ENCODE assay signal across 15 cellular contexts in genomic region chr2:12222561-12222960, GRCh38.
"Had no signal": no experiment of that assay in that cellular context is flagged by ENCODE, and none has a peak within 500 bp of the region (broad histone marks: within the 10 kb centered on the region; RNA-seq: fewer than 3 reads in every experiment).

No MANE protein-coding gene starts in this region.

- H3K27me3 ChIP-seq: heart left ventricle, pancreas had no signal

- ATAC-seq: effector memory CD8-positive, alpha-beta T cell; heart left ventricle; left colon; pancreas; right cardiac atrium had no signal

- H3K4me1 ChIP-seq: pancreas had no signal

- DNase-seq: effector memory CD8-positive, alpha-beta T cell; erythroblast; heart left ventricle; hippocampal formation; left colon; left ventricle myocardium superior; mesendoderm; naive B cell; occipital lobe; pancreas; right cardiac atrium; small intestine; stimulated activated naive CD4-positive, alpha-beta T cell treated with Interleukin-2 at 50 U/mL for 16 hours; trophoblast cell had no signal

- H3K27ac ChIP-seq: heart left ventricle, pancreas had no signal

- H3K36me3 ChIP-seq: heart left ventricle, pancreas had no signal

- H3K9me3 ChIP-seq: pancreas had no signal

- H3K4me3 ChIP-seq: heart left ventricle, lung, pancreas had no signal
